In genomic region chr18:9726936-9727335, GRCh38 we compare ENCODE assay signal across 21 cellular contexts. TPM values are rescaled to one million over a fixed set of nuclear protein-coding genes. Genes with fewer than 3 reads are reported as not detected.
DNase-seq lines count a peak whose midpoint lies in the region; ATAC-seq and TF ChIP-seq lines count a peak whose summit lies in the region.
"Had no signal": no experiment of that assay in that cellular context is flagged by ENCODE, and none has a peak within 500 bp of the region (broad histone marks: within the 10 kb centered on the region; RNA-seq: fewer than 3 reads in every experiment).

No MANE protein-coding gene starts in this region.

- H3K4me1 Mint-ChIP-seq in endothelial cell (ENCODE audit: unreplicated experiment) (no peaks in the 10 kb centered on the region), type B pancreatic cell (ENCODE audit: unreplicated experiment) (peaks cover 4% of the 10 kb centered on the region)
- H3K4me1 Mint-ChIP-seq: CD4-positive, CD25-positive, alpha-beta regulatory T cell; CD8-positive, alpha-beta memory T cell had no signal

- no peak overlapping the region for H3K4me3 Mint-ChIP-seq in endothelial cell (ENCODE audit: unreplicated experiment)
- H3K4me3 Mint-ChIP-seq in type B pancreatic cell: no peak overlapping the region
- H3K4me3 Mint-ChIP-seq: CD4-positive, CD25-positive, alpha-beta regulatory T cell; CD8-positive, alpha-beta memory T cell had no signal

- H3K27ac ChIP-seq in Peyer's patch (no peak overlapping the region), neutrophil (peak overlapping the region; percentile 69)
- H3K27ac ChIP-seq: GM23248 had no signal

- TF ChIP-seq CTCF in Peyer's patch (IDR thresholded peaks at IDR 0.05) (no peak), endothelial cell (IDR thresholded peaks at IDR 0.05; ENCODE audit: unreplicated experiment) (no peak), neutrophil (IDR thresholded peaks at IDR 0.05) (no peak), type B pancreatic cell (conservative IDR thresholded peaks at IDR 0.05) (no peak)

- peak in 2 of 3 donors; percentile 2 to 23 for DNase-seq in Peyer's patch
- no peak for DNase-seq in endothelial cell (ENCODE audit: low spot score)
- DNase-seq in type B pancreatic cell (ENCODE audit: extremely low spot score, unreplicated experiment): peak; percentile 2
- no peak for DNase-seq in kidney glomerular epithelial cell (lab: John Stamatoyannopoulos, UW)
- no peak for DNase-seq in stimulated activated CD4-positive, alpha-beta T cell treated with anti-CD3 and anti-CD28 coated beads, Interleukin-15, amount 100 ng/mL, for 24 hours
- DNase-seq: ACHN; BE2C; C1 segment of cervical spinal cord; CD4-positive, CD25-positive, alpha-beta regulatory T cell; CD8-positive, alpha-beta memory T cell; COR-L47; DMS 273 treated with DMSO at 0.1 percent for 48 hours; DMS53; DND-41; EL; GM23248 had no signal

- H3K36me3 ChIP-seq in Peyer's patch (no peaks in the 10 kb centered on the region), neutrophil (peaks cover 29% of the 10 kb centered on the region)
- H3K36me3 ChIP-seq: BE2C, HAP-1 had no signal

- H3K9me3 Mint-ChIP-seq in endothelial cell (ENCODE audit: unreplicated experiment) (no peaks in the 10 kb centered on the region), type B pancreatic cell (peaks cover 4% of the 10 kb centered on the region)
- H3K9me3 Mint-ChIP-seq: CD8-positive, alpha-beta memory T cell had no signal

- H3K27me3 Mint-ChIP-seq in endothelial cell (ENCODE audit: unreplicated experiment) (no peaks in the 10 kb centered on the region), type B pancreatic cell (no peaks in the 10 kb centered on the region)

- peak overlapping the region; percentile 48 for H3K27ac Mint-ChIP-seq in endothelial cell (ENCODE audit: unreplicated experiment)
- H3K27ac Mint-ChIP-seq in type B pancreatic cell: no peak overlapping the region
- H3K27ac Mint-ChIP-seq: CD4-positive, CD25-positive, alpha-beta regulatory T cell had no signal

- H3K27me3 ChIP-seq in Peyer's patch (no peaks in the 10 kb centered on the region), neutrophil (no peaks in the 10 kb centered on the region)
- H3K27me3 ChIP-seq: BE2C had no signal

- no peak for TF ChIP-seq POLR2A in Peyer's patch (IDR thresholded peaks at IDR 0.05)

- H3K4me3 ChIP-seq in Peyer's patch (no peak overlapping the region), neutrophil (ENCODE audit: low read depth in 1 of 2, low read length in 1 of 2) (no peak overlapping the region)
- H3K4me3 ChIP-seq: GM12878, GM23248, HAP-1 had no signal

- H3K4me1 ChIP-seq in Peyer's patch (no peaks in the 10 kb centered on the region), neutrophil (ENCODE audit: control insufficient read depth in 1 of 2, insufficient read depth in 1 of 2, low read depth in 1 of 2, low read length in 1 of 2) (peaks cover 44 to 46% of the 10 kb centered on the region in 2 experiments)
- H3K4me1 ChIP-seq: BE2C had no signal

- no peak for ATAC-seq in GM19351 (IDR thresholded peaks at IDR 0.05; ENCODE audit: unreplicated experiment)
- ATAC-seq: GM12878, HepG2 had no signal

- H3K9me3 ChIP-seq in Peyer's patch (no peaks in the 10 kb centered on the region), neutrophil (no peaks in the 10 kb centered on the region)
- H3K9me3 ChIP-seq: BE2C, HAP-1 had no signal

- H3K36me3 Mint-ChIP-seq in endothelial cell (ENCODE audit: low read depth, unreplicated experiment): peaks cover 9% of the 10 kb centered on the region
- H3K36me3 Mint-ChIP-seq in type B pancreatic cell: peaks cover 4% of the 10 kb centered on the region
- H3K36me3 Mint-ChIP-seq: CD4-positive, CD25-positive, alpha-beta regulatory T cell; CD8-positive, alpha-beta memory T cell had no signal

RNA-seq across cellular contexts. Expression of gene RAB31, which starts 18.8 kb away (rescaled TPM):
- 10 to 100 TPM in 3 of 4 donors, 1 to 10 TPM in 1; 6.2 to 66.8 (median 17.7) TPM for total RNA-seq in Peyer's patch
- total RNA-seq in endothelial cell (ENCODE audit: unreplicated experiment): 88.8 TPM
- 8.9 and 19.7 TPM in 2 replicates for total RNA-seq in type B pancreatic cell (ENCODE audit: low replicate concordance)

Comparison
In these comparisons a context has a peak if more than half of its experiments do, and no peak if none do; other contexts are left out.
1. DNase-seq: peak in Peyer's patch (2 of 3) and type B pancreatic cell (single experiment); none in endothelial cell (single experiment), kidney glomerular epithelial cell (single experiment) and stimulated activated CD4-positive, alpha-beta T cell treated with anti-CD3 and anti-CD28 coated beads, Interleukin-15, amount 100 ng/mL, for 24 hours (single experiment).